Comparison of ENCODE assay signal across 21 cellular contexts in genomic region chr13:51225034-51225433, GRCh38. TPM values are rescaled to one million over a fixed set of nuclear protein-coding genes. Genes with fewer than 3 reads are reported as not detected.
DNase-seq lines count a peak whose midpoint lies in the region; ATAC-seq and TF ChIP-seq lines count a peak whose summit lies in the region.
"Had no signal": no experiment of that assay in that cellular context is flagged by ENCODE, and none has a peak within 500 bp of the region (broad histone marks: within the 10 kb centered on the region; RNA-seq: fewer than 3 reads in every experiment).

No MANE protein-coding gene starts in this region.

- H3K9me2 ChIP-seq in PC-3 (replicated peaks; ENCODE audit: low read length): no peaks in the 10 kb centered on the region

- TF ChIP-seq CTCF in WTC11 (IDR thresholded peaks at IDR 0.05) (no peak), fibroblast of the aortic adventitia (IDR thresholded peaks at IDR 0.05; ENCODE audit: insufficient read depth, low read length) (no peak), PC-3 (conservative IDR thresholded peaks at IDR 0.05; ENCODE audit: low read depth, low read length) (no peak), ovary (IDR thresholded peaks at IDR 0.05) (no peak)

- H3K79me2 ChIP-seq in PC-3 (ENCODE audit: low read length): no peaks in the 10 kb centered on the region

- intact Hi-C loops in PC-3 (cut with micrococcal nuclease): no loop called here
- intact Hi-C loops in ovary (cut with DNase I): loop anchor here in 3 of 4 donors (5.0 to 10.0 kb wide), 4 partner anchors 50 to 742 kb away; no protein-coding TSS in a partner anchor

- H3K27ac ChIP-seq in substantia nigra (ENCODE audit: low read depth, low read length, poor library complexity, severe bottlenecking) (peak overlapping the region; percentile 94), PC-3 (ENCODE audit: low read length) (no peak overlapping the region), ovary (no peak overlapping the region)
- H3K27ac ChIP-seq: upper lobe of left lung, WERI-Rb-1 had no signal

- ATAC-seq in activated naive CD8-positive, alpha-beta T cell treated with anti-CD3 and anti-CD28 coated beads, Interleukin-2, amount 50 U/mL, for 24 hours: no peak
- no peak for ATAC-seq in WTC11
- ATAC-seq in GM18858 (IDR thresholded peaks at IDR 0.05; ENCODE audit: unreplicated experiment): no peak
- ATAC-seq in PC-3: no peak
- ATAC-seq: activated CD8-positive, alpha-beta T cell treated with anti-CD3 and anti-CD28 coated beads, Interleukin-2, amount 10 ng/mL, durations not matched to agents 7 days and 5 days; naive thymus-derived CD8-positive, alpha-beta T cell; stimulated activated naive B cell treated with anti-CD40 and anti-IgM and Interleukin-4, amounts not matched to agents 10 μg/mL and 1 μg/mL and 100 μg/mL, for 72 hours had no signal

- no peak overlapping the region for H2AFZ ChIP-seq in PC-3 (ENCODE audit: low read length)

- no TSS peak for BruUV-seq in PC-3 (replicated peaks; lab: Mats Ljungman, UMichigan)

- DNase-seq in activated naive CD8-positive, alpha-beta T cell treated with anti-CD3 and anti-CD28 coated beads, Interleukin-2, amount 50 U/mL, for 24 hours: no peak
- DNase-seq in WTC11 (ENCODE audit: low spot score) (no peak), fibroblast of the aortic adventitia (ENCODE audit: low read depth) (peak; percentile 17), substantia nigra (lab: John Stamatoyannopoulos, UW) (no peak), PC-3 (no peak), ovary (no peak)
- DNase-seq: activated CD8-positive, alpha-beta T cell treated with anti-CD3 and anti-CD28 coated beads, Interleukin-2, amount 10 ng/mL, durations not matched to agents 7 days and 5 days; activated naive CD8-positive, alpha-beta T cell treated with anti-CD3 and anti-CD28 coated beads, Interleukin-2, amount 10 ng/mL, durations not matched to agents 7 days and 5 days; activated T-cell treated with anti-CD3 and anti-CD28 coated beads, Interleukin-2, amount 50 U/mL, for 48 hours; DMS 273 treated with DMSO at 0.1 percent for 48 hours; effector CD4-positive, alpha-beta T cell; GF-D8; naive thymus-derived CD8-positive, alpha-beta T cell; NCI-H187 treated with DMSO at 0.1 percent for 48 hours; stimulated activated naive B cell treated with anti-CD40 and anti-IgM and Interleukin-4, amounts not matched to agents 10 μg/mL and 1 μg/mL and 100 μg/mL, for 72 hours; upper lobe of left lung; WERI-Rb-1 had no signal

- no peak overlapping the region for H3K4me2 ChIP-seq in PC-3 (ENCODE audit: low read length)

- no peaks in the 10 kb centered on the region for H3K4me1 Mint-ChIP-seq in activated naive CD8-positive, alpha-beta T cell (ENCODE audit: low read depth)
- peaks cover 10% of the 10 kb centered on the region for H3K4me1 Mint-ChIP-seq in activated naive CD8-positive, alpha-beta T cell treated with anti-CD3 and anti-CD28 coated beads, Interleukin-2, amount 50 U/mL, for 24 hours
- peaks cover 68% of the 10 kb centered on the region for H3K4me1 Mint-ChIP-seq in WTC11
- H3K4me1 Mint-ChIP-seq: memory B cell had no signal

- H3K9me3 Mint-ChIP-seq in activated naive CD8-positive, alpha-beta T cell (ENCODE audit: low read depth): no peaks in the 10 kb centered on the region
- H3K9me3 Mint-ChIP-seq in activated naive CD8-positive, alpha-beta T cell treated with anti-CD3 and anti-CD28 coated beads, Interleukin-2, amount 50 U/mL, for 24 hours: no peaks in the 10 kb centered on the region
- no peaks in the 10 kb centered on the region for H3K9me3 Mint-ChIP-seq in WTC11
- H3K9me3 Mint-ChIP-seq: activated naive CD8-positive, alpha-beta T cell treated with anti-CD3 and anti-CD28 coated beads, Interleukin-2, amount 10 ng/mL, durations not matched to agents 7 days and 5 days; memory B cell; naive thymus-derived CD8-positive, alpha-beta T cell; stimulated activated naive B cell treated with anti-CD40 and anti-IgM and Interleukin-4, amounts not matched to agents 10 μg/mL and 1 μg/mL and 100 μg/mL, for 72 hours had no signal

- H3K27me3 ChIP-seq in PC-3 (ENCODE audit: low read length) (no peaks in the 10 kb centered on the region), ovary (no peaks in the 10 kb centered on the region)
- H3K27me3 ChIP-seq: upper lobe of left lung had no signal

- no peak overlapping the region for H3K9ac ChIP-seq in PC-3 (ENCODE audit: low read length)

- no peak overlapping the region for H3K27ac Mint-ChIP-seq in activated naive CD8-positive, alpha-beta T cell
- no peak overlapping the region for H3K27ac Mint-ChIP-seq in activated naive CD8-positive, alpha-beta T cell treated with anti-CD3 and anti-CD28 coated beads, Interleukin-2, amount 50 U/mL, for 24 hours
- peak overlapping the region; percentile 61 for H3K27ac Mint-ChIP-seq in WTC11
- H3K27ac Mint-ChIP-seq: activated CD8-positive, alpha-beta T cell treated with anti-CD3 and anti-CD28 coated beads, Interleukin-2, amount 10 ng/mL, durations not matched to agents 7 days and 5 days; activated naive CD8-positive, alpha-beta T cell treated with anti-CD3 and anti-CD28 coated beads, Interleukin-2, amount 10 ng/mL, durations not matched to agents 7 days and 5 days; memory B cell; naive thymus-derived CD8-positive, alpha-beta T cell; stimulated activated naive B cell treated with anti-CD40 and anti-IgM and Interleukin-4, amounts not matched to agents 10 μg/mL and 1 μg/mL and 100 μg/mL, for 72 hours had no signal

- H3K4me1 ChIP-seq in PC-3 (ENCODE audit: insufficient read depth, low read length) (no peaks in the 10 kb centered on the region), ovary (ENCODE audit: insufficient read depth) (peaks cover 5% of the 10 kb centered on the region)

- no peak for TF ChIP-seq POLR2A in ovary (IDR thresholded peaks at IDR 0.05)

- H3F3A ChIP-seq in PC-3 (ENCODE audit: low read length, unreplicated experiment): no peaks in the 10 kb centered on the region

- no peak for TF ChIP-seq EP300 in ovary (IDR thresholded peaks at IDR 0.05)

- no peaks in the 10 kb centered on the region for H3K9me3 ChIP-seq in PC-3 (ENCODE audit: low read length)
- no peaks in the 10 kb centered on the region for H3K9me3 ChIP-seq in ovary
- H3K9me3 ChIP-seq: upper lobe of left lung had no signal

- POLR2A ChIA-PET in WTC11 (lab: Charles Lee): interaction anchor here (0.7 to 1.5 kb wide), 3 partner anchors 20 to 56 kb away, joined by 3 to 5 read pairs (median 4); no protein-coding TSS in a partner anchor
- POLR2A ChIA-PET in PC-3 (lab: Charles Lee; ENCODE audit: unreplicated experiment): no interaction called here

- CTCF ChIA-PET in WTC11 (lab: Charles Lee) (interaction anchor here (0.5 to 3.8 kb wide), 6 partner anchors 11 to 117 kb away, joined by 3 to 59 read pairs (median 10); no protein-coding TSS in a partner anchor), PC-3 (lab: Charles Lee) (interaction anchor here (1.1 kb wide), 1 partner anchor 61 kb away, joined by 3 read pairs; no protein-coding TSS in a partner anchor)

- no peak overlapping the region for H3K4me3 ChIP-seq in fibroblast of the aortic adventitia (ENCODE audit: low read depth, low read length)
- H3K4me3 ChIP-seq in PC-3 (ENCODE audit: low read length): no peak overlapping the region
- H3K4me3 ChIP-seq in ovary: no peak overlapping the region
- H3K4me3 ChIP-seq: upper lobe of left lung had no signal

- peaks cover 39% of the 10 kb centered on the region for H3K27me3 Mint-ChIP-seq in activated naive CD8-positive, alpha-beta T cell
- H3K27me3 Mint-ChIP-seq in activated naive CD8-positive, alpha-beta T cell treated with anti-CD3 and anti-CD28 coated beads, Interleukin-2, amount 50 U/mL, for 24 hours: peaks cover 61% of the 10 kb centered on the region
- peaks cover 5% of the 10 kb centered on the region for H3K27me3 Mint-ChIP-seq in WTC11 (ENCODE audit: low read depth)

- H3K4me3 Mint-ChIP-seq in activated naive CD8-positive, alpha-beta T cell: peak overlapping the region; percentile 6
- H3K4me3 Mint-ChIP-seq in activated naive CD8-positive, alpha-beta T cell treated with anti-CD3 and anti-CD28 coated beads, Interleukin-2, amount 50 U/mL, for 24 hours: no peak overlapping the region
- peak overlapping the region; percentile 92 for H3K4me3 Mint-ChIP-seq in WTC11
- H3K4me3 Mint-ChIP-seq: activated CD8-positive, alpha-beta T cell treated with anti-CD3 and anti-CD28 coated beads, Interleukin-2, amount 10 ng/mL, durations not matched to agents 7 days and 5 days; activated naive CD8-positive, alpha-beta T cell treated with anti-CD3 and anti-CD28 coated beads, Interleukin-2, amount 10 ng/mL, durations not matched to agents 7 days and 5 days; CD14-positive monocyte; memory B cell; stimulated activated naive B cell treated with anti-CD40 and anti-IgM and Interleukin-4, amounts not matched to agents 10 μg/mL and 1 μg/mL and 100 μg/mL, for 72 hours had no signal

- H3K36me3 ChIP-seq in PC-3 (ENCODE audit: low read depth, low read length): no peaks in the 10 kb centered on the region
- no peaks in the 10 kb centered on the region for H3K36me3 ChIP-seq in ovary
- H3K36me3 ChIP-seq: upper lobe of left lung had no signal

- no peaks in the 10 kb centered on the region for H3K36me3 Mint-ChIP-seq in activated naive CD8-positive, alpha-beta T cell
- H3K36me3 Mint-ChIP-seq in activated naive CD8-positive, alpha-beta T cell treated with anti-CD3 and anti-CD28 coated beads, Interleukin-2, amount 50 U/mL, for 24 hours (ENCODE audit: low read depth): no peaks in the 10 kb centered on the region
- H3K36me3 Mint-ChIP-seq in WTC11: peaks cover 22% of the 10 kb centered on the region
- H3K36me3 Mint-ChIP-seq: activated naive CD8-positive, alpha-beta T cell treated with anti-CD3 and anti-CD28 coated beads, Interleukin-2, amount 10 ng/mL, durations not matched to agents 7 days and 5 days; memory B cell; naive thymus-derived CD8-positive, alpha-beta T cell; stimulated activated naive B cell treated with anti-CD40 and anti-IgM and Interleukin-4, amounts not matched to agents 10 μg/mL and 1 μg/mL and 100 μg/mL, for 72 hours had no signal

- H4K20me1 ChIP-seq in PC-3 (ENCODE audit: low read length): no peaks in the 10 kb centered on the region

TF ChIP-seq in WTC11, 78 proteins besides CTCF, POLR2A, EP300 and RAD21 (continues in another document):
- TF ChIP-seq CREM (CRISPR knock-in tag; IDR thresholded peaks at IDR 0.05) (no peak), ZSCAN18 (CRISPR knock-in tag; IDR thresholded peaks at IDR 0.05) (no peak)

RNA-seq across cellular contexts. Expression of gene FAM124A, which starts 2.8 kb away (rescaled TPM):
- total RNA-seq in WTC11 (2021) (41.2 to 45.8 TPM (median 41.6 TPM) in 3 replicates), fibroblast of the aortic adventitia (ENCODE audit: low replicate concordance) (3.3 TPM in 1 of 2 replicates, not detected in the other), PC-3 (2014; rRNA removed) (1.1 and 1.6 TPM in 2 replicates), ovary (1 to 10 TPM in 6 of 7 donors, under 1 TPM in 1; 0.48 to 8.8 (median 1.9) TPM)
- polyA plus RNA-seq in ovary: 1 to 10 TPM in 1 of 2 donors, under 1 TPM in 1; 0.63 to 2.3 TPM
- total RNA-seq: activated CD8-positive, alpha-beta T cell treated with anti-CD3 and anti-CD28 coated beads, Interleukin-2, amount 10 ng/mL, durations not matched to agents 7 days and 5 days; naive thymus-derived CD8-positive, alpha-beta T cell had no signal
